In the genomic region with DNA sequence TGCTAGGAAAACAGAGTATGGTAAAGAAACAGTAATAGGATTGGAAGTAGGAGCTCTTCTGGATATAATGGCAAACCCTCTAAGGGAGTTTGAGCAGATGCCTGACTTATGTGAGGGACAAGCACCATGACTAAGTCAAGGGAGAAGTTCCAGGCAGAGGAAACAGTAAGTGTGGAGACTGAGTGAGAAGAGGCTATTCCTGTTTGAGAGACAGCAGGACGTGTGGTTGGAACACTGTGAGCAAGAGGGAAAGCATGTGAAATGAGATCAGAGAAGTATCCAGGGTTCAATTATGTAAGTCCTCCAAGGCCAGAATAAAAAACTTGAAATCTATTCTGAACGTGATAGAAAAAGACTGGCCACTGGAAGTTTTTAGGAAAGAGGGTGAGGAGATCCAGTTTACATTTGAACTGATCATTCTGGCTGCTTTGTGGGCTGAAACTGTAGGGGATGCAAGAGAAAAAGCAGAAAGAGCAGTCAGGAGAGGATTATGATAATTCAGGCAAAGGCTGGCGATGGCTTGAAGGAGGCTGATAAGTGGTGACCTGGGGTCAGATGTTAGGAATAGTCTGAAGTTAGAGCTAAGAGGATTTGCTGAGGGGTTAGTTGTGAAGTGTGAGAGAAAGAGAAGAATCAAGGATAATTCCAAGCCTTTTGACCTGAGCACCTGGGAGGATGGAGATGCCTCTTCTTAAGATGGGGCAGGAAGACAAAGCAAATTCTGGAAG, we compare ENCODE assay signal across 18 cellular contexts. TPM values are rescaled to one million over a fixed set of nuclear protein-coding genes. Genes with fewer than 3 reads are reported as not detected.
DNase-seq lines count a peak whose midpoint lies in the region; ATAC-seq, FAIRE-seq and TF ChIP-seq lines count a peak whose summit lies in the region.
"Had no signal": no experiment of that assay in that cellular context is flagged by ENCODE, and none has a peak within 500 bp of the region (broad histone marks: within the 10 kb centered on the region; RNA-seq: fewer than 3 reads in every experiment).

No MANE protein-coding gene starts in this region.

- no peak overlapping the region for H3K4me3 ChIP-seq in AG09309 (ENCODE audit: control insufficient read depth, low read depth, low read length)
- no peak overlapping the region for H3K4me3 ChIP-seq in bronchial epithelial cell (ENCODE audit: low read depth, low read length)
- H3K4me3 ChIP-seq in mesenchymal stem cell (ENCODE audit: insufficient read depth in 1 of 2, low read depth in 1 of 2, low read length in 2 of 2): no peak overlapping the region
- no peak overlapping the region for H3K4me3 ChIP-seq in SJCRH30
- no peak overlapping the region for H3K4me3 ChIP-seq in endodermal cell (ENCODE audit: low read length)
- H3K4me3 ChIP-seq: transverse colon had no signal

- H4K8ac ChIP-seq in mesenchymal stem cell (ENCODE audit: low read length): no peak overlapping the region

- intact Hi-C loops in activated CD4-positive, alpha-beta T cell treated with anti-CD3 and anti-CD28 coated beads, Interleukin-2, amount 10 ng/mL, durations not matched to agents 24 days and 14 days (cut with micrococcal nuclease): no loop called here

- H2BK15ac ChIP-seq in mesenchymal stem cell (ENCODE audit: low read depth, poor library complexity, severe bottlenecking): no peak overlapping the region

- no peaks in the 10 kb centered on the region for H3K27me3 ChIP-seq in bronchial epithelial cell (ENCODE audit: control insufficient read depth, insufficient read depth, low read length)
- peaks cover 0 to 3% of the 10 kb centered on the region in 2 experiments for H3K27me3 ChIP-seq in mesenchymal stem cell (ENCODE audit: control insufficient read depth in 1 of 2, insufficient read depth in 1 of 2, low read length in 2 of 2)
- H3K27me3 ChIP-seq in SJCRH30: no peaks in the 10 kb centered on the region
- H3K27me3 ChIP-seq in endodermal cell (ENCODE audit: control insufficient read depth, insufficient read depth, low read length, poor library complexity, severe bottlenecking): peaks cover 86% of the 10 kb centered on the region
- H3K27me3 ChIP-seq: transverse colon had no signal

- H3K4me1 Mint-ChIP-seq in stimulated activated naive B cell treated with anti-CD40 and anti-IgM and Interleukin-4, amounts not matched to agents 10 μg/mL and 1 μg/mL and 100 μg/mL, for 72 hours: no peaks in the 10 kb centered on the region
- H3K4me1 Mint-ChIP-seq in activated CD4-positive, alpha-beta T cell treated with anti-CD3 and anti-CD28 coated beads, Interleukin-2, amount 10 ng/mL, durations not matched to agents 24 days and 14 days: peaks cover 6% of the 10 kb centered on the region
- peaks cover 15% of the 10 kb centered on the region for H3K4me1 Mint-ChIP-seq in endodermal cell
- H3K4me1 Mint-ChIP-seq: activated CD4-positive, alpha-beta T cell treated with anti-CD3 and anti-CD28 coated beads for 36 hours; activated naive CD4-positive, alpha-beta T cell treated with anti-CD3 and anti-CD28 coated beads, Interleukin-2, amount 50 U/mL, for 24 hours; IgD-negative memory B cell had no signal

- peaks cover 1 to 15% of the 10 kb centered on the region in 2 donors for H3K36me3 Mint-ChIP-seq in stimulated activated naive B cell treated with anti-CD40 and anti-IgM and Interleukin-4, amounts not matched to agents 10 μg/mL and 1 μg/mL and 100 μg/mL, for 72 hours
- no peaks in the 10 kb centered on the region for H3K36me3 Mint-ChIP-seq in activated CD4-positive, alpha-beta T cell treated with anti-CD3 and anti-CD28 coated beads, Interleukin-2, amount 10 ng/mL, durations not matched to agents 24 days and 14 days (ENCODE audit: low read depth)
- H3K36me3 Mint-ChIP-seq in endodermal cell (ENCODE audit: low read depth): no peaks in the 10 kb centered on the region

- H3K18ac ChIP-seq in mesenchymal stem cell (ENCODE audit: low read depth in 1 of 2, low read length in 2 of 2): no peak overlapping the region

- no peak overlapping the region for H4K91ac ChIP-seq in mesenchymal stem cell (ENCODE audit: low read length)

- H3K9me3 Mint-ChIP-seq in stimulated activated naive B cell treated with anti-CD40 and anti-IgM and Interleukin-4, amounts not matched to agents 10 μg/mL and 1 μg/mL and 100 μg/mL, for 72 hours: no peaks in the 10 kb centered on the region
- H3K9me3 Mint-ChIP-seq in activated CD4-positive, alpha-beta T cell treated with anti-CD3 and anti-CD28 coated beads, Interleukin-2, amount 10 ng/mL, durations not matched to agents 24 days and 14 days: peaks cover 4% of the 10 kb centered on the region
- H3K9me3 Mint-ChIP-seq in endodermal cell: no peaks in the 10 kb centered on the region
- H3K9me3 Mint-ChIP-seq: activated naive CD4-positive, alpha-beta T cell treated with anti-CD3 and anti-CD28 coated beads, Interleukin-2, amount 50 U/mL, for 24 hours; IgD-negative memory B cell had no signal

- H3K36me3 ChIP-seq in bronchial epithelial cell (ENCODE audit: control insufficient read depth, insufficient read depth, low read length) (no peaks in the 10 kb centered on the region), mesenchymal stem cell (ENCODE audit: control insufficient read depth in 1 of 2, insufficient read depth in 2 of 2, low read depth in 1 of 2, low read length in 2 of 2) (no peaks in the 10 kb centered on the region), SJCRH30 (no peaks in the 10 kb centered on the region), endodermal cell (ENCODE audit: control insufficient read depth, insufficient read depth, low read length) (no peaks in the 10 kb centered on the region)
- H3K36me3 ChIP-seq: transverse colon had no signal

- H3K14ac ChIP-seq in mesenchymal stem cell (ENCODE audit: low read length in 2 of 2): no peak overlapping the region

- H3K4me3 Mint-ChIP-seq in stimulated activated naive B cell treated with anti-CD40 and anti-IgM and Interleukin-4, amounts not matched to agents 10 μg/mL and 1 μg/mL and 100 μg/mL, for 72 hours: no peak overlapping the region
- H3K4me3 Mint-ChIP-seq in activated CD4-positive, alpha-beta T cell treated with anti-CD3 and anti-CD28 coated beads, Interleukin-2, amount 10 ng/mL, durations not matched to agents 24 days and 14 days: no peak overlapping the region
- H3K4me3 Mint-ChIP-seq in endodermal cell: no peak overlapping the region
- H3K4me3 Mint-ChIP-seq: activated CD4-positive, alpha-beta T cell treated with anti-CD3 and anti-CD28 coated beads for 36 hours; activated naive CD4-positive, alpha-beta T cell treated with anti-CD3 and anti-CD28 coated beads, Interleukin-2, amount 50 U/mL, for 24 hours; IgD-negative memory B cell had no signal

- H3K27ac ChIP-seq in mesenchymal stem cell (ENCODE audit: low read length, poor library complexity, severe bottlenecking) (no peak overlapping the region), SJCRH30 (no peak overlapping the region), endodermal cell (ENCODE audit: low read depth, low read length) (no peak overlapping the region)
- H3K27ac ChIP-seq: transverse colon had no signal

- no peak overlapping the region for H2AFZ ChIP-seq in mesenchymal stem cell (ENCODE audit: low read depth, low read length)

- H3K9me3 ChIP-seq in mesenchymal stem cell (ENCODE audit: control insufficient read depth, low read length) (no peaks in the 10 kb centered on the region), SJCRH30 (replicated peaks) (no peaks in the 10 kb centered on the region), endodermal cell (ENCODE audit: control insufficient read depth, low read length) (no peaks in the 10 kb centered on the region)
- H3K9me3 ChIP-seq: transverse colon had no signal

- no peak overlapping the region for H3K27ac Mint-ChIP-seq in stimulated activated naive B cell treated with anti-CD40 and anti-IgM and Interleukin-4, amounts not matched to agents 10 μg/mL and 1 μg/mL and 100 μg/mL, for 72 hours
- no peak overlapping the region for H3K27ac Mint-ChIP-seq in activated CD4-positive, alpha-beta T cell treated with anti-CD3 and anti-CD28 coated beads, Interleukin-2, amount 10 ng/mL, durations not matched to agents 24 days and 14 days
- H3K27ac Mint-ChIP-seq in endodermal cell: no peak overlapping the region
- H3K27ac Mint-ChIP-seq: activated CD4-positive, alpha-beta T cell treated with anti-CD3 and anti-CD28 coated beads for 36 hours; activated naive CD4-positive, alpha-beta T cell treated with anti-CD3 and anti-CD28 coated beads, Interleukin-2, amount 50 U/mL, for 24 hours had no signal

- peak; percentile 20 for DNase-seq in AG09309 (ENCODE audit: low read depth)
- DNase-seq in HT1080 (ENCODE audit: low read depth): peak; percentile 87
- DNase-seq in bronchial epithelial cell (ENCODE audit: low read depth): peak; percentile 75
- peak; percentile 64 for DNase-seq in mesenchymal stem cell
- no peak for DNase-seq in SJCRH30
- DNase-seq in stimulated activated naive B cell treated with anti-CD40 and anti-IgM and Interleukin-4, amounts not matched to agents 10 μg/mL and 1 μg/mL and 100 μg/mL, for 72 hours: no peak
- DNase-seq in activated CD4-positive, alpha-beta T cell treated with anti-CD3 and anti-CD28 coated beads, Interleukin-2, amount 10 ng/mL, durations not matched to agents 24 days and 14 days: no peak
- DNase-seq in endodermal cell: no peak
- DNase-seq: activated CD4-positive, alpha-beta T cell treated with anti-CD3 and anti-CD28 coated beads for 36 hours; activated T-cell treated with anti-CD3 and anti-CD28 coated beads for 4 hours; H7; NCI-H1048; NK-92 treated with Interleukin-12 subunit alpha and Interleukin-12 subunit beta, amount 100 ng/mL, for 24 hours; SHP77 treated with DMSO at 0.1 percent for 48 hours; transverse colon had no signal

- H3K27me3 Mint-ChIP-seq in stimulated activated naive B cell treated with anti-CD40 and anti-IgM and Interleukin-4, amounts not matched to agents 10 μg/mL and 1 μg/mL and 100 μg/mL, for 72 hours: no peaks in the 10 kb centered on the region
- peaks cover 9% of the 10 kb centered on the region for H3K27me3 Mint-ChIP-seq in activated CD4-positive, alpha-beta T cell treated with anti-CD3 and anti-CD28 coated beads, Interleukin-2, amount 10 ng/mL, durations not matched to agents 24 days and 14 days
- H3K27me3 Mint-ChIP-seq in endodermal cell (ENCODE audit: insufficient read depth): peaks cover 93% of the 10 kb centered on the region
- H3K27me3 Mint-ChIP-seq: activated CD4-positive, alpha-beta T cell treated with anti-CD3 and anti-CD28 coated beads for 36 hours; activated naive CD4-positive, alpha-beta T cell treated with anti-CD3 and anti-CD28 coated beads, Interleukin-2, amount 50 U/mL, for 24 hours had no signal

- TF ChIP-seq CTCF in AG09309 (IDR thresholded peaks at IDR 0.05; ENCODE audit: control insufficient read depth, insufficient read depth, low read depth, low read length, missing control alignments): no peak
- no peak for TF ChIP-seq CTCF in bronchial epithelial cell (IDR thresholded peaks at IDR 0.05; ENCODE audit: insufficient read depth, low read length, severe bottlenecking)
- TF ChIP-seq CTCF in endodermal cell (conservative IDR thresholded peaks at IDR 0.05): no peak

- H2BK120ac ChIP-seq in mesenchymal stem cell (ENCODE audit: low read depth, low read length): no peak overlapping the region

- no peak overlapping the region for H2BK5ac ChIP-seq in mesenchymal stem cell (ENCODE audit: low read depth, low read length, poor library complexity, severe bottlenecking)

- no peak for FAIRE-seq in bronchial epithelial cell (lab: Jason Lieb, UNC)

- WGBS in mesenchymal stem cell: 39% methylated on average over 3 of the region's 3 CpGs
- 34 to 57% methylated on average over 3 of the region's 3 CpGs for WGBS in endodermal cell (ENCODE audit: insufficient coverage in 1 of 2, insufficient read length in 1 of 2), 2 experiments

- no peaks in the 10 kb centered on the region for H3K4me1 ChIP-seq in mesenchymal stem cell (ENCODE audit: control insufficient read depth, insufficient read depth, low read depth, low read length)
- no peaks in the 10 kb centered on the region for H3K4me1 ChIP-seq in SJCRH30
- H3K4me1 ChIP-seq in endodermal cell (ENCODE audit: control insufficient read depth, insufficient read depth, low read length): peaks cover 7% of the 10 kb centered on the region
- H3K4me1 ChIP-seq: transverse colon had no signal

- ATAC-seq in stimulated activated naive B cell treated with anti-CD40 and anti-IgM and Interleukin-4, amounts not matched to agents 10 μg/mL and 1 μg/mL and 100 μg/mL, for 72 hours (replicated peaks): no peak
- ATAC-seq: activated CD4-positive, alpha-beta T cell treated with anti-CD3 and anti-CD28 coated beads for 36 hours; sciatic nerve had no signal

- H3K79me1 ChIP-seq in mesenchymal stem cell (replicated peaks; ENCODE audit: low read length, poor library complexity, severe bottlenecking): no peaks in the 10 kb centered on the region

- no peak overlapping the region for H3K4me2 ChIP-seq in mesenchymal stem cell (ENCODE audit: low read length, poor library complexity, severe bottlenecking)

- no peak overlapping the region for H2AK5ac ChIP-seq in mesenchymal stem cell (ENCODE audit: low read length, severe bottlenecking)

- H3K9ac ChIP-seq in mesenchymal stem cell (ENCODE audit: low read length) (no peak overlapping the region), endodermal cell (ENCODE audit: extremely low read depth, low read length, poor library complexity, severe bottlenecking) (no peak overlapping the region)

- no peak overlapping the region for H3K23ac ChIP-seq in mesenchymal stem cell (ENCODE audit: low read length in 2 of 2)

- H3K4ac ChIP-seq in mesenchymal stem cell (ENCODE audit: low read depth in 1 of 2, low read length in 2 of 2): no peak overlapping the region

- H2BK12ac ChIP-seq in mesenchymal stem cell (ENCODE audit: low read length in 2 of 2): no peak overlapping the region

RNA-seq across cellular contexts. Expression of a gene that starts 19.2 kb away (rescaled TPM):
- total RNA-seq in HT1080 (2014; rRNA removed; shearing (Covaris generic)): 27.2 and 40.3 TPM in 2 replicates
- polyA plus RNA-seq in HT1080 (2015; cell fraction: cytosol; rRNA removed): 20.4 and 22.1 TPM in 2 replicates
- polyA plus RNA-seq in HT1080 (2015; cell fraction: nucleus; rRNA removed): 11.6 and 12.8 TPM in 2 replicates
- total RNA-seq in bronchial epithelial cell (10.8 and 12.8 TPM in 2 replicates), endodermal cell (10 to 100 TPM; 60.6 to 69.0 TPM)
- polyA plus RNA-seq in mesenchymal stem cell (2013, experiment 1 of 2): 62.8 TPM
- 70.2 TPM for polyA plus RNA-seq in mesenchymal stem cell (2013, experiment 2 of 2)
- 15.0 and 19.6 TPM in 2 replicates for total RNA-seq in SJCRH30 (2014; rRNA removed; shearing (Covaris generic))
- total RNA-seq in activated CD4-positive, alpha-beta T cell treated with anti-CD3 and anti-CD28 coated beads, Interleukin-2, amount 10 ng/mL, durations not matched to agents 24 days and 14 days: 44.2 and 51.6 TPM in 2 replicates
- 44.9 TPM for polyA plus RNA-seq in endodermal cell (2013, experiment 1 of 2)
- polyA plus RNA-seq in endodermal cell (2013, experiment 2 of 2): 40.9 TPM

Comparison
In these comparisons a context has a peak if more than half of its experiments do, and no peak if none do; other contexts are left out.
1. DNase-seq: peak in AG09309 (single experiment), HT1080 (single experiment), bronchial epithelial cell (single experiment) and mesenchymal stem cell (single experiment); none in SJCRH30 (0 of 2), stimulated activated naive B cell treated with anti-CD40 and anti-IgM and Interleukin-4, amounts not matched to agents 10 μg/mL and 1 μg/mL and 100 μg/mL, for 72 hours (single experiment), activated CD4-positive, alpha-beta T cell treated with anti-CD3 and anti-CD28 coated beads, Interleukin-2, amount 10 ng/mL, durations not matched to agents 24 days and 14 days (single experiment) and endodermal cell (single experiment).